1 cellular context compared by ENCODE assay signal in genomic region chr5:31774779-31775178, GRCh38.
TF ChIP-seq lines count a peak whose summit lies in the region.

No MANE protein-coding gene starts in this region.

TF ChIP-seq in HEK293, 187 proteins besides CTCF, POLR2A, EP300 and RAD21 (continued from another document):
- no peak for TF ChIP-seq PRDM2 (tag by site-specific recombination; IDR thresholded peaks at IDR 0.05; ENCODE audit: borderline replicate concordance)
- no peak for TF ChIP-seq ZEB2 (tag by site-specific recombination; IDR thresholded peaks at IDR 0.05)
- TF ChIP-seq ZBTB8A (tag by site-specific recombination; IDR thresholded peaks at IDR 0.05) = no peak
